17 cellular contexts compared by ENCODE assay signal in genomic region chr3:87727783-87728182, GRCh38.
"Had no signal": no experiment of that assay in that cellular context is flagged by ENCODE, and none has a peak within 500 bp of the region (broad histone marks: within the 10 kb centered on the region; RNA-seq: fewer than 3 reads in every experiment).

No MANE protein-coding gene starts in this region.

- FAIRE-seq: islet of Langerhans, small intestine, urothelium cell line had no signal

- H3K27me3 Mint-ChIP-seq: type B pancreatic cell had no signal

- H3K4me3 Mint-ChIP-seq: naive thymus-derived CD8-positive, alpha-beta T cell; type B pancreatic cell had no signal

- H3K36me3 Mint-ChIP-seq: type B pancreatic cell had no signal

- H3K4me2 ChIP-seq: hepatocyte had no signal

- H3K27ac ChIP-seq: coronary artery, hepatocyte, neutrophil had no signal

- H3K36me3 ChIP-seq: neutrophil had no signal

- H3K9me3 Mint-ChIP-seq: type B pancreatic cell had no signal

- H3K27ac Mint-ChIP-seq: naive thymus-derived CD8-positive, alpha-beta T cell; type B pancreatic cell had no signal

- H3K27me3 ChIP-seq: hepatocyte, neutrophil had no signal

- H3K4me1 Mint-ChIP-seq: naive thymus-derived CD8-positive, alpha-beta T cell had no signal

- H3K9me3 ChIP-seq: mucosa of descending colon, neutrophil had no signal

- DNase-seq: effector CD4-positive, alpha-beta T cell; foreskin melanocyte; head of caudate nucleus; kidney glomerular epithelial cell; mammary epithelial cell; mucosa of descending colon; naive thymus-derived CD8-positive, alpha-beta T cell; right cardiac atrium; small intestine; stimulated activated CD4-positive, alpha-beta T cell treated with anti-CD3 and anti-CD28 coated beads, Interleukin-12 subunit alpha, Interleukin-12 subunit beta, amount 100 ng/mL, for 4 hours; stimulated activated naive CD4-positive, alpha-beta T cell treated with Interleukin-2 at 50 U/mL for 16 hours had no signal

- H3K4me3 ChIP-seq: coronary artery, hepatocyte, mucosa of descending colon had no signal

- H2AFZ ChIP-seq: hepatocyte had no signal

- H3K79me2 ChIP-seq: hepatocyte had no signal

- ATAC-seq: mucosa of descending colon; naive thymus-derived CD8-positive, alpha-beta T cell; right cardiac atrium had no signal
